In genomic region chr15:45162771-45163507, GRCh38 we compare ENCODE assay signal across 9 cellular contexts. TPM values are rescaled to one million over a fixed set of nuclear protein-coding genes. Genes with fewer than 3 reads are reported as not detected.
DNase-seq lines count a peak whose midpoint lies in the region; ATAC-seq and TF ChIP-seq lines count a peak whose summit lies in the region.
"Had no signal": no experiment of that assay in that cellular context is flagged by ENCODE, and none has a peak within 500 bp of the region (broad histone marks: within the 10 kb centered on the region; RNA-seq: fewer than 3 reads in every experiment).

No MANE protein-coding gene starts in this region.

- H3K4me3 ChIP-seq in A673 (ENCODE audit: low read depth, low read length, poor library complexity, severe bottlenecking) (no peak overlapping the region), gastroesophageal sphincter (no peak overlapping the region), upper lobe of left lung (no peak overlapping the region)

- intact Hi-C loops in A673 (cut with micrococcal nuclease; ENCODE audit: unreplicated experiment), result loop anchor here (1.0 to 5.0 kb wide), 3 partner anchors 38 to 449 kb away; a partner anchor contains a TSS

- BruUV-seq in A673 (replicated peaks; lab: Mats Ljungman, UMichigan), result no TSS peak

- peak; percentile 89 for TF ChIP-seq CTCF in A673 (conservative IDR thresholded peaks at IDR 0.05; ENCODE audit: low read depth, low read length)
- peak; percentile 64 for TF ChIP-seq CTCF in LNCAP (IDR thresholded peaks at IDR 0.05)
- peak in 3 of 4 experiments; percentile 84 to 91 (median 89) for TF ChIP-seq CTCF in gastroesophageal sphincter (IDR thresholded peaks at IDR 0.05)
- TF ChIP-seq CTCF in osteocyte (IDR thresholded peaks at IDR 0.05), result peak; percentile 96
- peak; percentile 65 to 92 (median 88) for TF ChIP-seq CTCF in upper lobe of left lung (IDR thresholded peaks at IDR 0.05)

- TF ChIP-seq POLR2A in gastroesophageal sphincter (IDR thresholded peaks at IDR 0.05) (no peak), upper lobe of left lung (IDR thresholded peaks at IDR 0.05) (peak in 1 of 4 donors; percentile 11)

- H3K27me3 ChIP-seq in A673 (replicated peaks; ENCODE audit: insufficient read depth, low read depth, low read length, poor library complexity), result no peaks in the 10 kb centered on the region
- no peaks in the 10 kb centered on the region for H3K27me3 ChIP-seq in gastroesophageal sphincter
- no peaks in the 10 kb centered on the region for H3K27me3 ChIP-seq in upper lobe of left lung

- H3K27me3 Mint-ChIP-seq in osteocyte (ENCODE audit: unreplicated experiment), result no peaks in the 10 kb centered on the region

- POLR2A ChIA-PET in A673 (lab: Charles Lee; ENCODE audit: low non-redundant PET), result interaction anchor here (0.5 kb wide), 1 partner anchor 37 kb away, joined by 9 read pairs; no protein-coding TSS in a partner anchor

- H3K36me3 ChIP-seq in A673 (ENCODE audit: insufficient read depth, low read length, poor library complexity, severe bottlenecking), result peaks cover 3% of the 10 kb centered on the region
- H3K36me3 ChIP-seq in gastroesophageal sphincter, result no peaks in the 10 kb centered on the region
- H3K36me3 ChIP-seq in upper lobe of left lung, result peaks cover 0 to 7% (median 1%) of the 10 kb centered on the region in 4 donors

- H3K27ac ChIP-seq in A673 (ENCODE audit: low read depth, low read length, poor library complexity, severe bottlenecking) (no peak overlapping the region), gastroesophageal sphincter (no peak overlapping the region), upper lobe of left lung (peak overlapping the region; percentile 28 to 72 (median 68))

- DNase-seq in A673 (ENCODE audit: low spot score), result peak; percentile 85
- DNase-seq in SHP77 (lab: John Stamatoyannopoulos, UW), result peak; percentile 78 to 80
- DNase-seq in activated naive CD4-positive, alpha-beta T cell treated with Interleukin-2 at 50 U/mL for 16 hours, result peak; percentile 66
- DNase-seq in osteocyte (ENCODE audit: extremely low spot score, unreplicated experiment), result peak; percentile 93
- DNase-seq in upper lobe of left lung, result peak in 1 of 2 donors; percentile 79

- H3K4me3 Mint-ChIP-seq in osteocyte (ENCODE audit: unreplicated experiment), result no peak overlapping the region

- peaks cover 15% of the 10 kb centered on the region for H3K4me1 ChIP-seq in A673 (ENCODE audit: insufficient read depth, low read length, poor library complexity, severe bottlenecking)
- peaks cover 0 to 38% (median 5%) of the 10 kb centered on the region in 3 donors for H3K4me1 ChIP-seq in gastroesophageal sphincter
- H3K4me1 ChIP-seq in upper lobe of left lung, result peaks cover 37 to 75% (median 61%) of the 10 kb centered on the region in 4 donors

- H3K9me3 Mint-ChIP-seq in osteocyte (ENCODE audit: unreplicated experiment), result no peaks in the 10 kb centered on the region

- CTCF ChIA-PET in A673 (lab: Charles Lee), result interaction anchor here (0.6 to 1.6 kb wide), 18 partner anchors 19 to 451 kb away, joined by 3 to 9 read pairs (median 4); partner anchors contain the start of gene SHF

- ATAC-seq in GM18498 (IDR thresholded peaks at IDR 0.05; ENCODE audit: unreplicated experiment) (peak; percentile 48), gastroesophageal sphincter (peak; percentile 61), upper lobe of left lung (ENCODE audit: low FRiP score in 2 of 2) (peak; percentile 61 to 69)

- no peaks in the 10 kb centered on the region for H3K36me3 Mint-ChIP-seq in osteocyte (ENCODE audit: unreplicated experiment)

- H3K4me1 Mint-ChIP-seq in osteocyte (ENCODE audit: unreplicated experiment), result peaks cover 19% of the 10 kb centered on the region

- TF ChIP-seq EP300 in gastroesophageal sphincter (IDR thresholded peaks at IDR 0.05) (no peak), upper lobe of left lung (IDR thresholded peaks at IDR 0.05) (no peak)

- peak overlapping the region; percentile 31 for H3K27ac Mint-ChIP-seq in osteocyte (ENCODE audit: unreplicated experiment)

- no peaks in the 10 kb centered on the region for H3K9me3 ChIP-seq in A673 (ENCODE audit: low read depth, low read length, poor library complexity, severe bottlenecking)
- no peaks in the 10 kb centered on the region for H3K9me3 ChIP-seq in gastroesophageal sphincter
- H3K9me3 ChIP-seq in upper lobe of left lung, result no peaks in the 10 kb centered on the region

- WGBS in gastroesophageal sphincter (ENCODE audit: low coverage in 1 of 2), 2 donors, result 0% methylated on average over 6 of the region's 7 CpGs; no CpG with 5 or more reads in 1 of the 2 donors
- 11 to 23% methylated on average over 5 to 6 of the region's 7 CpGs for WGBS in upper lobe of left lung, 2 donors

RNA-seq across cellular contexts. Expression of gene SHF, which starts 24.8 kb away (rescaled TPM):
- 42.9 and 43.2 TPM in 2 replicates for total RNA-seq in A673 (2021)
- total RNA-seq in gastroesophageal sphincter, result 1 to 10 TPM; 4.4 to 10.0 (median 7.4) TPM
- total RNA-seq in osteocyte, result 15.7 and 15.8 TPM in 2 replicates
- total RNA-seq in upper lobe of left lung, result 1 to 10 TPM; 1.4 to 8.0 (median 5.1) TPM

RNA-seq across cellular contexts. Expression of gene DUOX1, which starts 33.1 kb away (rescaled TPM):
- 1.4 and 1.7 TPM in 2 replicates for total RNA-seq in A673 (2021)
- total RNA-seq in gastroesophageal sphincter, result 1 to 10 TPM in 2 of 4 donors, under 1 TPM in 2; 0.08 to 2.7 (median 1.1) TPM
- total RNA-seq in osteocyte, result not detected in 2 replicates
- 1,000 to 10,000 TPM in 1 of 6 donors, 100 to 1,000 TPM in 5; 215 to 1,314 (median 495) TPM for total RNA-seq in upper lobe of left lung
- total RNA-seq: temporal lobe had no signal

RNA-seq across cellular contexts. Expression of gene DUOXA1, which starts 33.3 kb away (rescaled TPM):
- 0.95 and 1.1 TPM in 2 replicates for total RNA-seq in A673 (2021)
- 1 to 10 TPM in 2 of 4 donors, under 1 TPM in 1, not detected in 1; 0.67 to 1.7 (median 1.7) TPM for total RNA-seq in gastroesophageal sphincter
- total RNA-seq in osteocyte, result not detected in 2 replicates
- 100 to 1,000 TPM in 5 of 6 donors, 10 to 100 TPM in 1; 84.2 to 530 (median 181) TPM for total RNA-seq in upper lobe of left lung

RNA-seq across cellular contexts. Expression of gene DUOXA2, which starts 48.8 kb away (rescaled TPM):
- total RNA-seq in A673 (2021), result not detected in 2 replicates
- under 1 TPM in 2 of 4 donors, not detected in 2; 0.49 to 0.62 TPM for total RNA-seq in gastroesophageal sphincter
- total RNA-seq in osteocyte, result not detected in 2 replicates
- under 1 TPM in 1 of 6 donors, not detected in 5; 0.13 TPM for total RNA-seq in upper lobe of left lung
- total RNA-seq: temporal lobe had no signal

RNA-seq across cellular contexts. Expression of gene DUOX2, which starts 49.0 kb away (rescaled TPM):
- total RNA-seq in A673 (2021), result 0.98 and 0.99 TPM in 2 replicates
- 1 to 10 TPM in 1 of 4 donors, under 1 TPM in 3; 0.13 to 1.5 (median 0.54) TPM for total RNA-seq in gastroesophageal sphincter
- total RNA-seq in osteocyte, result 0.08 TPM in 1 of 2 replicates, not detected in the other
- total RNA-seq in upper lobe of left lung, result 10 to 100 TPM in 1 of 6 donors, 1 to 10 TPM in 5; 2.7 to 27.2 (median 6.7) TPM
- total RNA-seq: temporal lobe had no signal

Comparison
In these comparisons a context has a peak if more than half of its experiments do, and no peak if none do; other contexts are left out.
1. H3K27ac ChIP-seq: peak in upper lobe of left lung (4 of 4); none in A673 (single experiment) and gastroesophageal sphincter (0 of 4).
2. RNA of gene DUOX1, which starts 33.1 kb away (total RNA-seq): 215 to 1,314 TPM in upper lobe of left lung; 1.4 to 1.7 TPM in A673, 0.08 to 2.7 TPM in gastroesophageal sphincter and not detected in osteocyte; every median in the first group is over 10 times any median in the second.
3. RNA of gene DUOXA1, which starts 33.3 kb away (total RNA-seq): 84.2 to 530 TPM in upper lobe of left lung; 0.67 to 1.7 TPM in gastroesophageal sphincter, 0.95 to 1.1 TPM in A673 and not detected in osteocyte; every median in the first group is over 10 times any median in the second.
4. Peak in every context shown above with its lines, with median percentiles within 50 percentile points of each other: CTCF ChIP-seq and ATAC-seq.